24 cellular contexts compared by ENCODE assay signal in genomic region chr6:24823185-24823584, GRCh38. TPM values are rescaled to one million over a fixed set of nuclear protein-coding genes. Genes with fewer than 3 reads are reported as not detected.
DNase-seq lines count a peak whose midpoint lies in the region; ATAC-seq and TF ChIP-seq lines count a peak whose summit lies in the region.
"Had no signal": no experiment of that assay in that cellular context is flagged by ENCODE, and none has a peak within 500 bp of the region (broad histone marks: within the 10 kb centered on the region; RNA-seq: fewer than 3 reads in every experiment).

No MANE protein-coding gene starts in this region.

- H3K4me1 Mint-ChIP-seq in activated CD8-positive, alpha-beta T cell treated with anti-CD3 and anti-CD28 coated beads for 36 hours (ENCODE audit: low read depth) = peaks cover 16% of the 10 kb centered on the region
- H3K4me1 Mint-ChIP-seq in activated CD8-positive, alpha-beta T cell treated with anti-CD3 and anti-CD28 coated beads, Interleukin-2, amount 10 ng/mL, durations not matched to agents 7 days and 5 days (ENCODE audit: low read depth) = peaks cover 6% of the 10 kb centered on the region
- H3K4me1 Mint-ChIP-seq in activated naive CD8-positive, alpha-beta T cell (ENCODE audit: low read depth) = peaks cover 27% of the 10 kb centered on the region
- H3K4me1 Mint-ChIP-seq in activated naive CD8-positive, alpha-beta T cell treated with anti-CD3 and anti-CD28 coated beads, Interleukin-2, amount 50 U/mL, for 24 hours = peaks cover 11% of the 10 kb centered on the region
- H3K4me1 Mint-ChIP-seq: CD14-positive monocyte had no signal

- H3K27ac ChIP-seq in effector memory CD4-positive, alpha-beta T cell (ENCODE audit: insufficient read depth, low read length, poor library complexity, severe bottlenecking) = peak overlapping the region; percentile 7
- H3K27ac ChIP-seq: RWPE1 had no signal

- no peaks in the 10 kb centered on the region for H3K4me1 ChIP-seq in effector memory CD4-positive, alpha-beta T cell (ENCODE audit: control insufficient read depth, insufficient read depth, low read length, poor library complexity, severe bottlenecking)

- no peak overlapping the region for H3K4me3 Mint-ChIP-seq in activated CD8-positive, alpha-beta T cell treated with anti-CD3 and anti-CD28 coated beads for 36 hours
- H3K4me3 Mint-ChIP-seq in activated CD8-positive, alpha-beta T cell treated with anti-CD3 and anti-CD28 coated beads, Interleukin-2, amount 10 ng/mL, durations not matched to agents 7 days and 5 days = no peak overlapping the region
- H3K4me3 Mint-ChIP-seq in activated naive CD8-positive, alpha-beta T cell = no peak overlapping the region
- H3K4me3 Mint-ChIP-seq in activated naive CD8-positive, alpha-beta T cell treated with anti-CD3 and anti-CD28 coated beads, Interleukin-2, amount 50 U/mL, for 24 hours = no peak overlapping the region
- H3K4me3 Mint-ChIP-seq: CD14-positive monocyte had no signal

- no peaks in the 10 kb centered on the region for H3K27me3 ChIP-seq in effector memory CD4-positive, alpha-beta T cell (replicated peaks; ENCODE audit: control insufficient read depth, insufficient read depth, low read length, poor library complexity, severe bottlenecking)
- H3K27me3 ChIP-seq: BE2C had no signal

- peaks cover 88% of the 10 kb centered on the region for H3K36me3 ChIP-seq in effector memory CD4-positive, alpha-beta T cell (ENCODE audit: control insufficient read depth, insufficient read depth, low read length)
- H3K36me3 ChIP-seq: BE2C had no signal

- peak overlapping the region; percentile 66 for H3K27ac Mint-ChIP-seq in activated CD8-positive, alpha-beta T cell treated with anti-CD3 and anti-CD28 coated beads for 36 hours
- H3K27ac Mint-ChIP-seq in activated CD8-positive, alpha-beta T cell treated with anti-CD3 and anti-CD28 coated beads, Interleukin-2, amount 10 ng/mL, durations not matched to agents 7 days and 5 days = no peak overlapping the region
- H3K27ac Mint-ChIP-seq in activated naive CD8-positive, alpha-beta T cell = peak overlapping the region; percentile 88
- H3K27ac Mint-ChIP-seq in activated naive CD8-positive, alpha-beta T cell treated with anti-CD3 and anti-CD28 coated beads, Interleukin-2, amount 50 U/mL, for 24 hours = no peak overlapping the region
- H3K27ac Mint-ChIP-seq: CD14-positive monocyte had no signal

- H3K4me3 ChIP-seq in effector memory CD4-positive, alpha-beta T cell (ENCODE audit: insufficient read depth, low read depth, low read length, poor library complexity, severe bottlenecking) = no peak overlapping the region

- CTCF ChIA-PET in activated CD8-positive, alpha-beta T cell treated with anti-CD3 and anti-CD28 coated beads for 36 hours (lab: Charles Lee) = interaction anchor here (1.0 to 1.9 kb wide), 2 partner anchors 9 to 195 kb away, joined by 4 to 5 read pairs; no protein-coding TSS in a partner anchor
- CTCF ChIA-PET in activated CD8-positive, alpha-beta T cell treated with anti-CD3 and anti-CD28 coated beads, Interleukin-2, amount 10 ng/mL, durations not matched to agents 7 days and 5 days (lab: Charles Lee) = interaction anchor here (0.6 to 2.1 kb wide), 4 partner anchors 9 to 247 kb away, joined by 3 to 5 read pairs (median 3); no protein-coding TSS in a partner anchor

- no peak for DNase-seq in activated CD8-positive, alpha-beta T cell treated with anti-CD3 and anti-CD28 coated beads for 36 hours
- no peak for DNase-seq in activated CD8-positive, alpha-beta T cell treated with anti-CD3 and anti-CD28 coated beads, Interleukin-2, amount 10 ng/mL, durations not matched to agents 7 days and 5 days
- DNase-seq in activated naive CD8-positive, alpha-beta T cell treated with anti-CD3 and anti-CD28 coated beads, Interleukin-2, amount 50 U/mL, for 24 hours = no peak
- no peak for DNase-seq in effector memory CD4-positive, alpha-beta T cell
- DNase-seq in activated CD8-positive, alpha-beta memory T cell treated with anti-CD3 and anti-CD28 coated beads, Interleukin-2, amount 50 U/mL, for 4 hours = no peak
- DNase-seq in OCI-M1 (lab: John Stamatoyannopoulos, UW) = no peak
- DNase-seq: 8988T, ACHN, BE2C, DMS153, DND-41, NCI-H1092, NCI-H1417 treated with DMSO at 0.1 percent for 48 hours, NCI-H1694 treated with DMSO at 0.1 percent for 48 hours, NCI-H2081, NCI-H2227 treated with DMSO at 0.1 percent for 48 hours, NCI-H526 treated with DMSO at 0.1 percent for 48 hours, SHP77 had no signal

- no peaks in the 10 kb centered on the region for H3K9me3 ChIP-seq in effector memory CD4-positive, alpha-beta T cell (ENCODE audit: control insufficient read depth, low read length)
- H3K9me3 ChIP-seq: BE2C had no signal

- no peak for ATAC-seq in activated CD8-positive, alpha-beta T cell treated with anti-CD3 and anti-CD28 coated beads for 36 hours
- ATAC-seq in activated CD8-positive, alpha-beta T cell treated with anti-CD3 and anti-CD28 coated beads, Interleukin-2, amount 10 ng/mL, durations not matched to agents 7 days and 5 days = no peak
- no peak for ATAC-seq in activated naive CD8-positive, alpha-beta T cell treated with anti-CD3 and anti-CD28 coated beads, Interleukin-2, amount 50 U/mL, for 24 hours

- peaks cover 38% of the 10 kb centered on the region for H3K36me3 Mint-ChIP-seq in activated CD8-positive, alpha-beta T cell treated with anti-CD3 and anti-CD28 coated beads for 36 hours (ENCODE audit: low read depth)
- H3K36me3 Mint-ChIP-seq in activated CD8-positive, alpha-beta T cell treated with anti-CD3 and anti-CD28 coated beads, Interleukin-2, amount 10 ng/mL, durations not matched to agents 7 days and 5 days (ENCODE audit: low read depth) = peaks cover 66% of the 10 kb centered on the region
- peaks cover 5% of the 10 kb centered on the region for H3K36me3 Mint-ChIP-seq in activated naive CD8-positive, alpha-beta T cell
- H3K36me3 Mint-ChIP-seq in activated naive CD8-positive, alpha-beta T cell treated with anti-CD3 and anti-CD28 coated beads, Interleukin-2, amount 50 U/mL, for 24 hours (ENCODE audit: low read depth) = peaks cover 25% of the 10 kb centered on the region

- POLR2A ChIA-PET in activated CD8-positive, alpha-beta T cell treated with anti-CD3 and anti-CD28 coated beads for 36 hours (lab: Charles Lee) = no interaction called here
- POLR2A ChIA-PET in activated CD8-positive, alpha-beta T cell treated with anti-CD3 and anti-CD28 coated beads, Interleukin-2, amount 10 ng/mL, durations not matched to agents 7 days and 5 days (lab: Charles Lee) = no interaction called here

- intact Hi-C loops in activated CD8-positive, alpha-beta T cell treated with anti-CD3 and anti-CD28 coated beads for 36 hours (cut with micrococcal nuclease) = no loop called here

- no peak for TF ChIP-seq CTCF in activated CD8-positive, alpha-beta T cell treated with anti-CD3 and anti-CD28 coated beads for 36 hours (IDR thresholded peaks at IDR 0.05)

- H3K9me3 Mint-ChIP-seq in activated CD8-positive, alpha-beta T cell treated with anti-CD3 and anti-CD28 coated beads for 36 hours = no peaks in the 10 kb centered on the region
- no peaks in the 10 kb centered on the region for H3K9me3 Mint-ChIP-seq in activated CD8-positive, alpha-beta T cell treated with anti-CD3 and anti-CD28 coated beads, Interleukin-2, amount 10 ng/mL, durations not matched to agents 7 days and 5 days (ENCODE audit: insufficient read depth)
- no peaks in the 10 kb centered on the region for H3K9me3 Mint-ChIP-seq in activated naive CD8-positive, alpha-beta T cell (ENCODE audit: low read depth)
- H3K9me3 Mint-ChIP-seq in activated naive CD8-positive, alpha-beta T cell treated with anti-CD3 and anti-CD28 coated beads, Interleukin-2, amount 50 U/mL, for 24 hours = no peaks in the 10 kb centered on the region
- H3K9me3 Mint-ChIP-seq: CD14-positive monocyte had no signal

- H3K27me3 Mint-ChIP-seq in activated CD8-positive, alpha-beta T cell treated with anti-CD3 and anti-CD28 coated beads for 36 hours = no peaks in the 10 kb centered on the region
- H3K27me3 Mint-ChIP-seq in activated CD8-positive, alpha-beta T cell treated with anti-CD3 and anti-CD28 coated beads, Interleukin-2, amount 10 ng/mL, durations not matched to agents 7 days and 5 days (ENCODE audit: low read depth) = no peaks in the 10 kb centered on the region
- no peaks in the 10 kb centered on the region for H3K27me3 Mint-ChIP-seq in activated naive CD8-positive, alpha-beta T cell
- H3K27me3 Mint-ChIP-seq in activated naive CD8-positive, alpha-beta T cell treated with anti-CD3 and anti-CD28 coated beads, Interleukin-2, amount 50 U/mL, for 24 hours = no peaks in the 10 kb centered on the region

RNA-seq across cellular contexts. Expression of gene ARMH2, which starts 24.5 kb away (rescaled TPM):
- total RNA-seq in activated CD8-positive, alpha-beta T cell treated with anti-CD3 and anti-CD28 coated beads for 36 hours = under 1 TPM in 1 of 2 experiments, not detected in 1; 0.40 TPM
- total RNA-seq in activated CD8-positive, alpha-beta T cell treated with anti-CD3 and anti-CD28 coated beads, Interleukin-2, amount 10 ng/mL, durations not matched to agents 7 days and 5 days = 1 to 10 TPM in 1 of 2 experiments, under 1 TPM in 1; 0.97 to 1.7 TPM
- total RNA-seq: H1, IMR-90, NCI-H460 had no signal

RNA-seq across cellular contexts. Expression of gene GMNN, which starts 48.4 kb away (rescaled TPM):
- 10 to 100 TPM; 69.2 to 72.6 TPM for total RNA-seq in activated CD8-positive, alpha-beta T cell treated with anti-CD3 and anti-CD28 coated beads for 36 hours
- total RNA-seq in activated CD8-positive, alpha-beta T cell treated with anti-CD3 and anti-CD28 coated beads, Interleukin-2, amount 10 ng/mL, durations not matched to agents 7 days and 5 days = 10 to 100 TPM; 87.0 to 88.4 TPM

Comparison
In these comparisons a context has a peak if more than half of its experiments do, and no peak if none do; other contexts are left out.
1. H3K27ac Mint-ChIP-seq: peak in activated CD8-positive, alpha-beta T cell treated with anti-CD3 and anti-CD28 coated beads for 36 hours (single experiment) and activated naive CD8-positive, alpha-beta T cell (single experiment); none in activated CD8-positive, alpha-beta T cell treated with anti-CD3 and anti-CD28 coated beads, Interleukin-2, amount 10 ng/mL, durations not matched to agents 7 days and 5 days (single experiment) and activated naive CD8-positive, alpha-beta T cell treated with anti-CD3 and anti-CD28 coated beads, Interleukin-2, amount 50 U/mL, for 24 hours (single experiment).